ENCODE assay signal across 22 cellular contexts in genomic region chr14:59543873-59544272, GRCh38. TPM values are rescaled to one million over a fixed set of nuclear protein-coding genes. Genes with fewer than 3 reads are reported as not detected.
"Had no signal": no experiment of that assay in that cellular context is flagged by ENCODE, and none has a peak within 500 bp of the region (broad histone marks: within the 10 kb centered on the region; RNA-seq: fewer than 3 reads in every experiment).

No MANE protein-coding gene starts in this region.

- H3K27ac Mint-ChIP-seq: activated CD4-positive, alpha-beta memory T cell treated with anti-CD3 and anti-CD28 coated beads for 36 hours; activated naive CD4-positive, alpha-beta T cell treated with anti-CD3 and anti-CD28 coated beads, Interleukin-2, amount 50 U/mL, for 24 hours; activated T-cell treated with anti-CD3 and anti-CD28 coated beads, Interleukin-2, amount 50 U/mL, for 24 hours; natural killer cell; stimulated activated naive B cell treated with anti-CD40 and anti-IgM and Interleukin-4, amounts not matched to agents 10 μg/mL and 1 μg/mL and 100 μg/mL, for 72 hours had no signal

- H3K4me3 Mint-ChIP-seq: activated CD4-positive, alpha-beta memory T cell treated with anti-CD3 and anti-CD28 coated beads for 36 hours; activated naive CD4-positive, alpha-beta T cell treated with anti-CD3 and anti-CD28 coated beads, Interleukin-2, amount 50 U/mL, for 24 hours; activated T-cell treated with anti-CD3 and anti-CD28 coated beads, Interleukin-2, amount 50 U/mL, for 24 hours; natural killer cell; stimulated activated naive B cell treated with anti-CD40 and anti-IgM and Interleukin-4, amounts not matched to agents 10 μg/mL and 1 μg/mL and 100 μg/mL, for 72 hours had no signal

- H3K36me3 Mint-ChIP-seq: activated CD4-positive, alpha-beta memory T cell treated with anti-CD3 and anti-CD28 coated beads for 36 hours; activated naive CD4-positive, alpha-beta T cell treated with anti-CD3 and anti-CD28 coated beads, Interleukin-2, amount 50 U/mL, for 24 hours; natural killer cell; stimulated activated naive B cell treated with anti-CD40 and anti-IgM and Interleukin-4, amounts not matched to agents 10 μg/mL and 1 μg/mL and 100 μg/mL, for 72 hours had no signal

- H3K4me1 Mint-ChIP-seq: activated naive CD4-positive, alpha-beta T cell treated with anti-CD3 and anti-CD28 coated beads, Interleukin-2, amount 50 U/mL, for 24 hours; natural killer cell had no signal

- H3K36me3 ChIP-seq: adrenal gland, cardiac muscle cell, tibial artery had no signal

- ATAC-seq: natural killer cell; stimulated activated naive B cell treated with anti-CD40 and anti-IgM and Interleukin-4, amounts not matched to agents 10 μg/mL and 1 μg/mL and 100 μg/mL, for 72 hours had no signal

- DNase-seq: activated CD4-positive, alpha-beta memory T cell treated with anti-CD3 and anti-CD28 coated beads for 36 hours; activated CD4-positive, alpha-beta T cell treated with anti-CD3 and anti-CD28 coated beads for 1 hour; activated effector memory CD4-positive, alpha-beta T cell treated with Interleukin-2 at 50 U/mL for 16 hours; activated T-cell treated with anti-CD3 and anti-CD28 coated beads, Interleukin-2, amount 50 U/mL, for 24 hours; adrenal gland; head of caudate nucleus; kidney glomerular epithelial cell; mesenchymal stem cell; natural killer cell; nucleus accumbens; stimulated activated CD4-positive, alpha-beta T cell treated with anti-CD3 and anti-CD28 coated beads, Interleukin-15, amount 100 ng/mL, for 24 hours; stimulated activated CD4-positive, alpha-beta T cell treated with anti-CD3 and anti-CD28 coated beads, Interleukin-4, amount 100 ng/mL, for 1 hour; stimulated activated naive B cell treated with anti-CD40 and anti-IgM and Interleukin-4, amounts not matched to agents 10 μg/mL and 1 μg/mL and 100 μg/mL, for 72 hours; tibial artery had no signal

- H3K9me3 ChIP-seq: adrenal gland, tibial artery had no signal

- H3K27me3 ChIP-seq: cardiac muscle cell, tibial artery had no signal

- H3K27ac ChIP-seq: adrenal gland, cardiac muscle cell, epithelial cell of prostate, tibial artery, VCaP had no signal

- H3K4me3 ChIP-seq: adrenal gland, cardiac muscle cell, tibial artery had no signal

- FAIRE-seq: frontal cortex had no signal

- H3K4me1 ChIP-seq: adrenal gland, tibial artery had no signal

- H3K9me3 Mint-ChIP-seq: activated CD4-positive, alpha-beta memory T cell treated with anti-CD3 and anti-CD28 coated beads for 36 hours; activated naive CD4-positive, alpha-beta T cell treated with anti-CD3 and anti-CD28 coated beads, Interleukin-2, amount 50 U/mL, for 24 hours; activated T-cell treated with anti-CD3 and anti-CD28 coated beads, Interleukin-2, amount 50 U/mL, for 24 hours; natural killer cell; stimulated activated naive B cell treated with anti-CD40 and anti-IgM and Interleukin-4, amounts not matched to agents 10 μg/mL and 1 μg/mL and 100 μg/mL, for 72 hours had no signal

RNA-seq across cellular contexts. Expression of gene CCDC175, which starts 32.7 kb away (rescaled TPM):
- total RNA-seq: activated CD4-positive, alpha-beta memory T cell treated with anti-CD3 and anti-CD28 coated beads for 36 hours; cardiac muscle cell; dermis microvascular lymphatic vessel endothelial cell; liver; natural killer cell; skeletal muscle tissue had no signal
- polyA plus RNA-seq: cardiac muscle cell, liver had no signal
